22 cellular contexts compared by ENCODE assay signal in the genomic region with DNA sequence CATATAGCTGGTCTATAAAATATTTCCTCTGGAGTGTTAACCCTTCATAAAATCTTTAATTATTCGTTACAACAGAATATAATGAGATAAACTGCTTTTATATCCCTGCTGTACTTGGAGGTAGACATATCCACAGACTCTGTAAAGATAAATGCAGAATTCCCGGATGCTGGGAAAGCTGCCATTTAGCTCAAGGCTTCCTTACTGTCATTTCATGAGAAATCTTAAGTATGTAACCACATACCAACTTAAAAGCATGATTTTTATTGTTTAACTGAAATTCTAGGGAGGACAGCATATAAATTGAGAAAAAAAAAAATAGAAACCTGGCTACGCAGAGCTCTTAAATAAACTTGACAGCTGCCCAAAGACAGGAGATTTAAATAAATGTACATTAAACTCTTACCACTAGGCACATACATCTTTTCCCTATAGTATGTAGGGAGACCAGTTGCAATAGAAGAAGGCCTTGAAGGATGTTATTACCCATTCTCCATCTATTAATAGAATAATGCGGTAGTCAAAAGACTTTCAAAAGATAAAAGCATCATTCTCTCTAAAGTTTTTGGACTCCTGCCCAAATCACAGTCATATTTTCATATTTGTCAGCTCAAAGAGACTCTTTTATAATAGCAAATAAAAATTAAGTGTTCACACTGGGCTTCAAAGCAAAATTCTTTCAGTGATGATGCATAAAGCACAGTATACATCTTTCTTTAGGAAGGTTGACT.
DNase-seq lines count a peak whose midpoint lies in the region; ATAC-seq and TF ChIP-seq lines count a peak whose summit lies in the region.
"Had no signal": no experiment of that assay in that cellular context is flagged by ENCODE, and none has a peak within 500 bp of the region (broad histone marks: within the 10 kb centered on the region; RNA-seq: fewer than 3 reads in every experiment).

No MANE protein-coding gene starts in this region.

- BruUV-seq in OCI-LY7 (replicated peaks; lab: Mats Ljungman, UMichigan) = no TSS peak

- no peaks in the 10 kb centered on the region for H3K79me2 ChIP-seq in OCI-LY7 (ENCODE audit: insufficient read depth, low read depth, low read length)

- no peaks in the 10 kb centered on the region for H3K36me3 ChIP-seq in OCI-LY7 (ENCODE audit: insufficient read depth, low read length)

- H3K4me3 ChIP-seq in AG09309 (ENCODE audit: control insufficient read depth, low read depth, low read length) = no peak overlapping the region
- H3K4me3 ChIP-seq in fibroblast of villous mesenchyme (ENCODE audit: low read depth, low read length) = no peak overlapping the region
- no peak overlapping the region for H3K4me3 ChIP-seq in OCI-LY7 (ENCODE audit: low read depth, low read length, poor library complexity, severe bottlenecking)
- H3K4me3 ChIP-seq: BLaER1 treated with 17β-estradiol and CSF1 and Interleukin-3, amounts not matched to agents 10 nM and 100 nM; heart left ventricle; PC-9 had no signal

- CTCF ChIA-PET in OCI-LY7 (lab: Charles Lee; ENCODE audit: unreplicated experiment) = no interaction called here

- H3K4me2 ChIP-seq in OCI-LY7 (ENCODE audit: low read length) = no peak overlapping the region
- H3K4me2 ChIP-seq: BLaER1 treated with 17β-estradiol and CSF1 and Interleukin-3, amounts not matched to agents 10 nM and 100 nM; PC-9 had no signal

- H3K27ac ChIP-seq in OCI-LY7 (ENCODE audit: low read depth, low read length, poor library complexity, severe bottlenecking) = no peak overlapping the region
- H3K27ac ChIP-seq: BLaER1 treated with 17β-estradiol and CSF1 and Interleukin-3, amounts not matched to agents 10 nM and 100 nM; heart left ventricle; PC-9 had no signal

- POLR2A ChIA-PET in OCI-LY7 (lab: Charles Lee) = interaction anchor here (0.6 to 1.4 kb wide), 2 partner anchors 16 to 386 kb away, joined by 3 read pairs; no protein-coding TSS in a partner anchor

- H2AFZ ChIP-seq in OCI-LY7 (ENCODE audit: low read length) = no peak overlapping the region
- H2AFZ ChIP-seq: PC-9 had no signal

- intact Hi-C loops in OCI-LY7 (cut with micrococcal nuclease; ENCODE audit: unreplicated experiment) = no loop called here

- no peaks in the 10 kb centered on the region for H3K9me3 ChIP-seq in OCI-LY7 (ENCODE audit: low read length)
- H3K9me3 ChIP-seq: heart left ventricle had no signal

- no peak for ATAC-seq in GM19328 (IDR thresholded peaks at IDR 0.05; ENCODE audit: unreplicated experiment)
- ATAC-seq in GM21825 (IDR thresholded peaks at IDR 0.05; ENCODE audit: unreplicated experiment) = no peak
- ATAC-seq: effector memory CD8-positive, alpha-beta T cell; WTC11 had no signal

- no peaks in the 10 kb centered on the region for H3K9me2 ChIP-seq in OCI-LY7 (ENCODE audit: insufficient read depth, low read length)

- peak; percentile 51 for DNase-seq in AG09309 (ENCODE audit: low read depth)
- peak; percentile 67 for DNase-seq in M059J (ENCODE audit: low read depth)
- peak; percentile 36 for DNase-seq in astrocyte of the hippocampus (ENCODE audit: low read depth, low spot score)
- peak; percentile 26 for DNase-seq in fibroblast of villous mesenchyme (ENCODE audit: low read depth)
- no peak for DNase-seq in OCI-LY7 (ENCODE audit: low spot score)
- no peak for DNase-seq in NCI-H2171 (lab: John Stamatoyannopoulos, UW)
- DNase-seq: activated CD4-positive, alpha-beta T cell treated with anti-CD3 and anti-CD28 coated beads, Interleukin-2, amount 50 U/mL, for 4 hours; activated gamma-delta T cell; amniotic stem cell; effector memory CD8-positive, alpha-beta T cell; heart left ventricle; KG1; NCI-H187 treated with DMSO at 0.1 percent for 48 hours; nucleus accumbens; PC-9; retina; SIG-M5; stimulated activated CD4-positive, alpha-beta T cell treated with anti-CD3 and anti-CD28 coated beads, Interleukin-12 subunit alpha, Interleukin-12 subunit beta, amount 100 ng/mL, for 4 hours had no signal

- TF ChIP-seq CTCF in AG09309 (IDR thresholded peaks at IDR 0.05; ENCODE audit: control insufficient read depth, insufficient read depth, low read depth, low read length, missing control alignments) (no peak), fibroblast of villous mesenchyme (IDR thresholded peaks at IDR 0.05; ENCODE audit: insufficient read depth, low read depth, low read length) (no peak), OCI-LY7 (conservative IDR thresholded peaks at IDR 0.05; ENCODE audit: low read length) (no peak)

- no peaks in the 10 kb centered on the region for H4K20me1 ChIP-seq in OCI-LY7 (ENCODE audit: insufficient read depth, low read length)
- H4K20me1 ChIP-seq: BLaER1 treated with 17β-estradiol and CSF1 and Interleukin-3, amounts not matched to agents 10 nM and 100 nM had no signal

- H3K4me1 ChIP-seq in OCI-LY7 (ENCODE audit: insufficient read depth, low read length, poor library complexity, severe bottlenecking) = no peaks in the 10 kb centered on the region

Comparison
In these comparisons a context has a peak if more than half of its experiments do, and no peak if none do; other contexts are left out.
1. DNase-seq: peak in AG09309 (single experiment), M059J (single experiment), astrocyte of the hippocampus (single experiment) and fibroblast of villous mesenchyme (single experiment); none in OCI-LY7 (single experiment) and NCI-H2171 (single experiment).